In the genomic region with DNA sequence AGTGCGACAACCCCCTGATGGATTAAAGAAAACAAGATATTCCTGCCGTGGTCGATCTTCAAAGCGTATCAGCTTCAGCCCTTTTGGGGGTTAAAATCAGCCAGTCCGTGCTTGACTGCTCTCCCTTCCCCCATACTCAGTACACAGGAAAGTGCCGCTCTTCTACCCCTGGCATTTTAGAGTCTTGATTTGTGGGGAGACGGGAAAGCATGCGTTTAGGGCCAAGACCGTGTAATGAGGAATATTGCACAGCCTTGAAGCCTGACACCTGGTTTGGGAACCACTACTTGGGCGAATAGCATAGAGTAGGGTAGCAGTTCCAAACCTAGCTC, we compare ENCODE assay signal across 10 cellular contexts. TPM values are rescaled to one million over a fixed set of nuclear protein-coding genes. Genes with fewer than 3 reads are reported as not detected.
A peak's percentile ranks its signal among the peaks of the same experiment; 100 is the strongest.
DNase-seq lines count a peak whose midpoint lies in the region; ATAC-seq and TF ChIP-seq lines count a peak whose summit lies in the region.
"Had no signal": no experiment of that assay in that cellular context is flagged by ENCODE, and none has a peak within 500 bp of the region (broad histone marks: within the 10 kb centered on the region; RNA-seq: fewer than 3 reads in every experiment).

No MANE protein-coding gene starts in this region.

- DNase-seq in activated CD8-positive, alpha-beta memory T cell treated with anti-CD3 and anti-CD28 coated beads, Interleukin-2, amount 10 ng/mL, durations not matched to agents 7 days and 5 days: no peak
- no peak for DNase-seq in activated CD8-positive, alpha-beta memory T cell treated with anti-CD3 and anti-CD28 coated beads, Interleukin-2, amount 50 U/mL, for 4 hours
- no peak for DNase-seq in activated naive CD8-positive, alpha-beta T cell treated with anti-CD3 and anti-CD28 coated beads, Interleukin-2, amount 50 U/mL, for 24 hours
- DNase-seq in right lobe of liver (no peak), tibial nerve (ENCODE audit: low spot score in 2 of 2) (no peak), HPDE6-E6E7 (ENCODE audit: extremely low spot score) (no peak), NCI-H1105 (lab: John Stamatoyannopoulos, UW) (no peak)

- H3K36me3 Mint-ChIP-seq in activated CD8-positive, alpha-beta memory T cell treated with anti-CD3 and anti-CD28 coated beads, Interleukin-2, amount 10 ng/mL, durations not matched to agents 7 days and 5 days: peaks cover 2% of the 10 kb centered on the region
- peaks cover 2% of the 10 kb centered on the region for H3K36me3 Mint-ChIP-seq in activated naive CD8-positive, alpha-beta T cell treated with anti-CD3 and anti-CD28 coated beads, Interleukin-2, amount 50 U/mL, for 24 hours (ENCODE audit: low read depth)

- TF ChIP-seq EP300 in tibial nerve (IDR thresholded peaks at IDR 0.05): no peak

- H3K9me3 ChIP-seq in right lobe of liver (no peaks in the 10 kb centered on the region), tibial nerve (no peaks in the 10 kb centered on the region)

- 3% methylated on average over 10 of the region's 10 CpGs for WGBS in right lobe of liver (ENCODE audit: insufficient coverage, low coverage, low lambda C conversion rate, missing lambda C conversion rate)
- 4 to 7% methylated on average over 10 of the region's 10 CpGs for WGBS in tibial nerve, 2 donors

- H3K27ac Mint-ChIP-seq in activated CD8-positive, alpha-beta memory T cell treated with anti-CD3 and anti-CD28 coated beads, Interleukin-2, amount 10 ng/mL, durations not matched to agents 7 days and 5 days: peak overlapping the region; percentile 100
- peak overlapping the region; percentile 98 for H3K27ac Mint-ChIP-seq in activated naive CD8-positive, alpha-beta T cell treated with anti-CD3 and anti-CD28 coated beads, Interleukin-2, amount 50 U/mL, for 24 hours

- H3K4me1 Mint-ChIP-seq in activated CD8-positive, alpha-beta memory T cell treated with anti-CD3 and anti-CD28 coated beads, Interleukin-2, amount 10 ng/mL, durations not matched to agents 7 days and 5 days: peaks cover 39% of the 10 kb centered on the region
- H3K4me1 Mint-ChIP-seq in activated naive CD8-positive, alpha-beta T cell treated with anti-CD3 and anti-CD28 coated beads, Interleukin-2, amount 50 U/mL, for 24 hours: peaks cover 39% of the 10 kb centered on the region

- ATAC-seq in activated CD8-positive, alpha-beta memory T cell treated with anti-CD3 and anti-CD28 coated beads, Interleukin-2, amount 10 ng/mL, durations not matched to agents 7 days and 5 days: no peak
- no peak for ATAC-seq in activated naive CD8-positive, alpha-beta T cell treated with anti-CD3 and anti-CD28 coated beads, Interleukin-2, amount 50 U/mL, for 24 hours
- no peak for ATAC-seq in right lobe of liver
- ATAC-seq in HG02763 (IDR thresholded peaks at IDR 0.05; ENCODE audit: unreplicated experiment): no peak

- TF ChIP-seq POLR2A in right lobe of liver (IDR thresholded peaks at IDR 0.05): no peak
- TF ChIP-seq POLR2A in tibial nerve (IDR thresholded peaks at IDR 0.05): no peak

- no peaks in the 10 kb centered on the region for H3K9me3 Mint-ChIP-seq in activated CD8-positive, alpha-beta memory T cell treated with anti-CD3 and anti-CD28 coated beads, Interleukin-2, amount 10 ng/mL, durations not matched to agents 7 days and 5 days (ENCODE audit: low read depth)
- no peaks in the 10 kb centered on the region for H3K9me3 Mint-ChIP-seq in activated naive CD8-positive, alpha-beta T cell treated with anti-CD3 and anti-CD28 coated beads, Interleukin-2, amount 50 U/mL, for 24 hours

- H3K4me3 ChIP-seq in right lobe of liver: peak overlapping the region; percentile 83 to 86 (median 84)
- H3K4me3 ChIP-seq in tibial nerve: peak overlapping the region; percentile 73 to 95 (median 77)

- CTCF ChIA-PET in activated CD8-positive, alpha-beta memory T cell treated with anti-CD3 and anti-CD28 coated beads, Interleukin-2, amount 10 ng/mL, durations not matched to agents 7 days and 5 days (lab: Charles Lee): interaction anchor here (0.8 to 1.7 kb wide), 6 partner anchors 10 to 75 kb away, joined by 3 to 4 read pairs (median 3); no protein-coding TSS in a partner anchor

- H3K36me3 ChIP-seq in right lobe of liver: no peaks in the 10 kb centered on the region
- no peaks in the 10 kb centered on the region for H3K36me3 ChIP-seq in tibial nerve

- intact Hi-C loops in right lobe of liver (cut with DNase I): no loop called here

- peak overlapping the region; percentile 99 for H3K4me3 Mint-ChIP-seq in activated CD8-positive, alpha-beta memory T cell treated with anti-CD3 and anti-CD28 coated beads, Interleukin-2, amount 10 ng/mL, durations not matched to agents 7 days and 5 days
- H3K4me3 Mint-ChIP-seq in activated naive CD8-positive, alpha-beta T cell treated with anti-CD3 and anti-CD28 coated beads, Interleukin-2, amount 50 U/mL, for 24 hours: peak overlapping the region; percentile 99

- peak overlapping the region in 1 of 3 donors; percentile 58 for H3K27ac ChIP-seq in right lobe of liver
- peak overlapping the region in 3 of 4 donors; percentile 85 to 90 (median 89) for H3K27ac ChIP-seq in tibial nerve

- H3K27me3 ChIP-seq in right lobe of liver (no peaks in the 10 kb centered on the region), tibial nerve (no peaks in the 10 kb centered on the region)

- TF ChIP-seq CTCF in right lobe of liver (IDR thresholded peaks at IDR 0.05): no peak
- no peak for TF ChIP-seq CTCF in tibial nerve (IDR thresholded peaks at IDR 0.05)

- H3K27me3 Mint-ChIP-seq in activated CD8-positive, alpha-beta memory T cell treated with anti-CD3 and anti-CD28 coated beads, Interleukin-2, amount 10 ng/mL, durations not matched to agents 7 days and 5 days: peaks cover 2% of the 10 kb centered on the region
- no peaks in the 10 kb centered on the region for H3K27me3 Mint-ChIP-seq in activated naive CD8-positive, alpha-beta T cell treated with anti-CD3 and anti-CD28 coated beads, Interleukin-2, amount 50 U/mL, for 24 hours

- peaks cover 0 to 13% (median 0%) of the 10 kb centered on the region in 4 donors for H3K4me1 ChIP-seq in right lobe of liver
- peaks cover 0 to 38% (median 9%) of the 10 kb centered on the region in 4 donors for H3K4me1 ChIP-seq in tibial nerve

RNA-seq across cellular contexts. Expression of a gene that starts 0.5 kb away (rescaled TPM):
- 10 to 100 TPM; 41.8 to 47.7 TPM for total RNA-seq in activated CD8-positive, alpha-beta memory T cell treated with anti-CD3 and anti-CD28 coated beads, Interleukin-2, amount 10 ng/mL, durations not matched to agents 7 days and 5 days
- total RNA-seq in right lobe of liver (10 to 100 TPM; 10.9 to 16.2 (median 11.8) TPM), tibial nerve (10 to 100 TPM; 14.4 to 18.8 (median 17.2) TPM)

RNA-seq across cellular contexts. Expression of a gene that starts 29.0 kb away (rescaled TPM):
- total RNA-seq in activated CD8-positive, alpha-beta memory T cell treated with anti-CD3 and anti-CD28 coated beads, Interleukin-2, amount 10 ng/mL, durations not matched to agents 7 days and 5 days: 1 to 10 TPM; 1.2 to 2.8 TPM
- 10 to 100 TPM in 1 of 6 experiments, 1 to 10 TPM in 4, under 1 TPM in 1; 0.31 to 12.5 (median 2.9) TPM for total RNA-seq in right lobe of liver
- total RNA-seq in tibial nerve: 1 to 10 TPM in 3 of 4 donors, under 1 TPM in 1; 0.44 to 5.1 (median 2.9) TPM
- total RNA-seq: renal cortical epithelial cell had no signal

RNA-seq across cellular contexts. Expression of a gene that starts 52.3 kb away (rescaled TPM):
- total RNA-seq in activated CD8-positive, alpha-beta memory T cell treated with anti-CD3 and anti-CD28 coated beads, Interleukin-2, amount 10 ng/mL, durations not matched to agents 7 days and 5 days: not detected
- total RNA-seq in right lobe of liver: 100 to 1,000 TPM in 2 of 6 experiments, 10 to 100 TPM in 2, 1 to 10 TPM in 1, under 1 TPM in 1; 0.81 to 235 (median 65.0) TPM
- not detected for total RNA-seq in tibial nerve
- total RNA-seq: Daoy, renal cortical epithelial cell had no signal
